Comparison of ENCODE assay signal across 8 cellular contexts in genomic region chr11:65637794-65638317, GRCh38. TPM values are rescaled to one million over a fixed set of nuclear protein-coding genes. Genes with fewer than 3 reads are reported as not detected.
DNase-seq lines count a peak whose midpoint lies in the region; ATAC-seq and TF ChIP-seq lines count a peak whose summit lies in the region.

Gene SIPA1, plus strand, starts transcription at chr11:65638101. Its CDS starts 2,821 bp downstream, at chr11:65640922.

- H3K27me3 ChIP-seq in RWPE2 (ENCODE audit: insufficient read depth, poor library complexity, severe bottlenecking) (no peaks in the 10 kb centered on the region), stomach smooth muscle (ENCODE audit: control insufficient read depth in 1 of 2, insufficient read depth in 2 of 2, low read length in 2 of 2) (no peaks in the 10 kb centered on the region)

- H3K27ac Mint-ChIP-seq in natural killer cell, result peak within 1 kb of the TSS; percentile 98 to 99

- H3K4me1 ChIP-seq in RWPE2 (ENCODE audit: insufficient read depth, poor library complexity, severe bottlenecking), result no peaks in the 10 kb centered on the region
- peaks cover 39% of the 10 kb centered on the region for H3K4me1 ChIP-seq in stomach smooth muscle (ENCODE audit: control insufficient read depth, insufficient read depth, low read length)

- peak within 1 kb of the TSS; percentile 56 for H3K4me3 ChIP-seq in RWPE2 (ENCODE audit: severe bottlenecking)
- H3K4me3 ChIP-seq in fibroblast of pulmonary artery (replicated peaks; ENCODE audit: low read depth, low read length), result peak within 1 kb of the TSS; percentile 77
- H3K4me3 ChIP-seq in stomach smooth muscle (ENCODE audit: low read length in 2 of 2), result peak within 1 kb of the TSS; percentile 51 to 87

- peak within 1 kb of the TSS; percentile 70 for H3K27ac ChIP-seq in RWPE2 (ENCODE audit: poor library complexity, severe bottlenecking)
- peak within 1 kb of the TSS; percentile 79 for H3K27ac ChIP-seq in stomach smooth muscle (ENCODE audit: low read length)

- peaks cover 52 to 64% of the 10 kb centered on the region in 2 donors for H3K4me1 Mint-ChIP-seq in natural killer cell

- intact Hi-C loops in natural killer cell (cut with micrococcal nuclease), result loop anchor here (5.0 kb wide), 1 partner anchor 74 kb away; the partner anchor contains the start of gene KAT5

- H3K9ac ChIP-seq in stomach smooth muscle (ENCODE audit: low read length in 2 of 2), result peak within 1 kb of the TSS; percentile 59 to 75

- DNase-seq in AG20443 (ENCODE audit: low spot score) (peak; percentile 94), RWPE2 (ENCODE audit: low spot score) (no peak), fibroblast of pulmonary artery (ENCODE audit: low read depth) (peak; percentile 91), natural killer cell (peak; percentile 86)
- peak; percentile 65 for DNase-seq in activated effector memory CD4-positive, alpha-beta T cell treated with Interleukin-2 at 50 U/mL for 16 hours

- H3K4me3 Mint-ChIP-seq in natural killer cell, result peak within 1 kb of the TSS; percentile 95

- ATAC-seq in GM18907 (IDR thresholded peaks at IDR 0.05; ENCODE audit: unreplicated experiment) (peak; percentile 32), HG03571 (IDR thresholded peaks at IDR 0.05; ENCODE audit: unreplicated experiment) (peak; percentile 35), RWPE2 (ENCODE audit: low read depth) (peak; percentile 83), natural killer cell (peak; percentile 41 to 62 (median 49))

- H3K9me3 Mint-ChIP-seq in natural killer cell, result no peaks in the 10 kb centered on the region

- no peaks in the 10 kb centered on the region for H3K9me3 ChIP-seq in RWPE2 (ENCODE audit: severe bottlenecking)
- H3K9me3 ChIP-seq in stomach smooth muscle (ENCODE audit: control insufficient read depth in 2 of 2, low read length in 2 of 2), result no peaks in the 10 kb centered on the region

- H3K36me3 ChIP-seq in RWPE2 (ENCODE audit: low read depth) (peaks cover 27% of the 10 kb centered on the region), stomach smooth muscle (ENCODE audit: control insufficient read depth in 2 of 2, insufficient read depth in 2 of 2, low read length in 2 of 2) (peaks cover 21 to 28% of the 10 kb centered on the region in 2 donors)

- H3K36me3 Mint-ChIP-seq in natural killer cell, result no peaks in the 10 kb centered on the region

- no peaks in the 10 kb centered on the region for H3K27me3 Mint-ChIP-seq in natural killer cell (ENCODE audit: low read depth in 2 of 2)

- TF ChIP-seq CTCF in RWPE2 (IDR thresholded peaks at IDR 0.05; ENCODE audit: poor library complexity, severe bottlenecking) (peak; percentile 43), fibroblast of pulmonary artery (IDR thresholded peaks at IDR 0.05; ENCODE audit: low read length, missing control alignments) (peak; percentile 50), natural killer cell (IDR thresholded peaks at IDR 0.05) (peak; percentile 20)

RNA-seq across cellular contexts. Expression of gene SIPA1, which starts in this region (rescaled TPM):
- total RNA-seq in natural killer cell, result 100 to 1,000 TPM; 520 to 776 (median 743) TPM

Comparison
In these comparisons a context has a peak if more than half of its experiments do, and no peak if none do; other contexts are left out.
1. ATAC-seq: peak in every context shown above with its lines; median percentile 83 in RWPE2; 49 in natural killer cell; 35 in HG03571; 32 in GM18907.